Comparison of ENCODE assay signal across 8 cellular contexts in the genomic region with DNA sequence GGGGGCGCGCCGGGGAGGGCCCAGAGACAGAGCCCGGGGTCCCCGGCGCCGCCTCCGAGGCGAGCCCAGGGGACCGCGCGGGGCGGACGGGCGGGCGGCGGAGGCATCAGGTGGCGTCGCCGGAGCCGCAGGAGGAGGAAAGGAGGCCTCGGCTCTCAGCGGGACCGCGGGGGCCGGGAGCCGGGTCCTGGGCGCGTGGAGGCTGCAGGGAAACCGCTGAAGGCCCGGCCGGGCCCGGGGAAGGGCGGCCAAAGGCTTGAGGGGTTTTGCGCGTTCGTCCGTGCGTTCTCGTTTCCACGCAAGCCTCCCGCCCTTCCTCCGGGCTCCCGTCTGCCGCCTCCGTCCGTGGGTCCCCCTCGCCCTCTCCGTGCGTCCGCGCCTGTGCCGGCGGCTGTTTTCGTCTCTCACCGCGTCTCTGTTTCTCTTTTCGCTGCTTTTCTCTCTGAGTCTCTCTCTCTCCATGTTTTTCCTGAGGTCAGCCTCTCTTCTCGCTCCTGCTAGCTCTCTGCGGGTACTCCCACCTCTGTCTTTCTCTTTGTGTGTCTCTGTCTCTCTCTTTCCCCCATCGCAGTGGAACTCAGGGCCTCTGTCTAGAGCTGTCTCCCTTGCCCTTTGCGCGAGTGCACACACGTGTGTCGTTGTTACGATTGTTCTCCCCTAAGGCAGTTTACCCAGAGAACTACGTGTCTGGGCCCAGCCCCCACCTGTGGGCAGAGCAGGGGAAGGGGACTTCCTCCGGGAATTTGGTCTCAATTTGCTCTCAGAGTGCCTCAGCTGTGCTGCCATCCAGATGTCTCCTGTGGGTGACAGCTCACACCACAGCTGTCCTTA. TPM values are rescaled to one million over a fixed set of nuclear protein-coding genes. Genes with fewer than 3 reads are reported as not detected.
DNase-seq lines count a peak whose midpoint lies in the region; ATAC-seq, FAIRE-seq and TF ChIP-seq lines count a peak whose summit lies in the region.

No MANE protein-coding gene starts in this region.

- no peak overlapping the region for H2BK120ac ChIP-seq in mesendoderm (ENCODE audit: low read depth, low read length)

- H3K4me1 ChIP-seq in mesendoderm (ENCODE audit: control insufficient read depth, low read depth, low read length) (no peaks in the 10 kb centered on the region), transverse colon (peaks cover 0 to 25% (median 17%) of the 10 kb centered on the region in 4 donors)

- H4K8ac ChIP-seq in mesendoderm (ENCODE audit: low read depth, low read length) = no peak overlapping the region

- H3K36me3 ChIP-seq in mesendoderm (ENCODE audit: control insufficient read depth, insufficient read depth, low read length) (no peaks in the 10 kb centered on the region), transverse colon (no peaks in the 10 kb centered on the region)

- H3K79me1 ChIP-seq in mesendoderm (ENCODE audit: low read length) = no peaks in the 10 kb centered on the region

- DNase-seq in activated CD4-positive, alpha-beta T cell treated with anti-CD3 and anti-CD28 coated beads for 4 hours = peak; percentile 58 to 59
- DNase-seq in activated CD4-positive, alpha-beta T cell treated with anti-CD3 and anti-CD28 coated beads, Interleukin-2, amount 50 U/mL, for 1 hour = no peak
- peak; percentile 62 for DNase-seq in activated naive CD4-positive, alpha-beta T cell treated with anti-CD3 and anti-CD28 coated beads, Interleukin-2, amount 50 U/mL, for 16 hours
- DNase-seq in mesendoderm = peak; percentile 23
- DNase-seq in transverse colon = no peak
- DNase-seq in frontal cortex (ENCODE audit: low spot score in 2 of 2) = no peak

- no peak overlapping the region for H2AK5ac ChIP-seq in mesendoderm (ENCODE audit: low read length)

- no peak overlapping the region for H3K4ac ChIP-seq in mesendoderm (ENCODE audit: low read depth, low read length)

- H3K79me2 ChIP-seq in mesendoderm (ENCODE audit: control insufficient read depth, insufficient read depth, low read length) = no peaks in the 10 kb centered on the region

- H2BK15ac ChIP-seq in mesendoderm (replicated peaks; ENCODE audit: low read depth) = no peak overlapping the region

- peak overlapping the region; percentile 65 for H3K4me2 ChIP-seq in mesendoderm (ENCODE audit: low read length)

- H3K56ac ChIP-seq in mesendoderm (ENCODE audit: low read length) = peak overlapping the region; percentile 44

- H3K18ac ChIP-seq in mesendoderm (ENCODE audit: low read length) = no peak overlapping the region

- intact Hi-C loops in transverse colon (cut with DNase I; ENCODE audit: low total_unique reads) = no loop called here

- H3K23ac ChIP-seq in mesendoderm (ENCODE audit: low read length) = no peak overlapping the region

- no peak for ATAC-seq in HG03196 (IDR thresholded peaks at IDR 0.05; ENCODE audit: unreplicated experiment)
- no peak for ATAC-seq in HG02571 (IDR thresholded peaks at IDR 0.05; ENCODE audit: unreplicated experiment)

- no CpG with 5 or more reads among the region's 68 CpGs for WGBS in mesendoderm (ENCODE audit: extremely low coverage, insufficient coverage, low lambda C conversion rate)
- WGBS in transverse colon (ENCODE audit: low coverage in 1 of 2), 2 donors = 4% methylated on average over 56 of the region's 68 CpGs; no CpG with 5 or more reads in 1 of the 2 donors

- no peak for TF ChIP-seq EP300 in transverse colon (IDR thresholded peaks at IDR 0.05; ENCODE audit: low read depth)

- no peak overlapping the region for H2BK5ac ChIP-seq in mesendoderm (ENCODE audit: low read length)

- no peak for TF ChIP-seq POLR2A in transverse colon (IDR thresholded peaks at IDR 0.05)

- no peak overlapping the region for H3K27ac ChIP-seq in mesendoderm (ENCODE audit: low read depth, low read length)
- H3K27ac ChIP-seq in transverse colon = peak overlapping the region in 2 of 4 donors; percentile 61 to 73

- TF ChIP-seq CTCF in transverse colon (IDR thresholded peaks at IDR 0.05) = no peak

- H3K27me3 ChIP-seq in mesendoderm (ENCODE audit: insufficient read depth, low read length, poor library complexity) = peaks cover 29% of the 10 kb centered on the region
- H3K27me3 ChIP-seq in transverse colon = peaks cover 78% of the 10 kb centered on the region

- no peaks in the 10 kb centered on the region for H3K9me3 ChIP-seq in transverse colon

- FAIRE-seq in frontal cortex (lab: Jason Lieb, UNC) = no peak

- no peak overlapping the region for H4K5ac ChIP-seq in mesendoderm (ENCODE audit: low read length)

- H3K4me3 ChIP-seq in mesendoderm (ENCODE audit: low read length) = no peak overlapping the region
- H3K4me3 ChIP-seq in transverse colon = peak overlapping the region in 3 of 4 donors; percentile 24 to 58 (median 34)

- in situ Hi-C loops in transverse colon (cut with MboI; ENCODE audit: low pct_ligation_motif_present in 1 of 4, low pct_unique_long_range_greater_than_20kb in 1 of 4, low sequenced_read_pairs in 3 of 4) = no loop called here

- peak overlapping the region; percentile 32 for H3K9ac ChIP-seq in mesendoderm (ENCODE audit: low read length)

RNA-seq across cellular contexts. Expression of a gene that starts 2.1 kb away (rescaled TPM):
- 0.91 TPM for polyA plus RNA-seq in mesendoderm (2013, experiment 1 of 2)
- polyA plus RNA-seq in mesendoderm (2013, experiment 2 of 2) = 1.1 TPM
- total RNA-seq in transverse colon (10 to 100 TPM in 1 of 4 donors, 1 to 10 TPM in 2, under 1 TPM in 1; 0.40 to 18.4 (median 4.3) TPM), frontal cortex (not detected)

Comparison
In these comparisons a context has a peak if more than half of its experiments do, and no peak if none do; other contexts are left out.
1. DNase-seq: peak in activated CD4-positive, alpha-beta T cell treated with anti-CD3 and anti-CD28 coated beads for 4 hours (2 of 2), activated naive CD4-positive, alpha-beta T cell treated with anti-CD3 and anti-CD28 coated beads, Interleukin-2, amount 50 U/mL, for 16 hours (single experiment) and mesendoderm (single experiment); none in activated CD4-positive, alpha-beta T cell treated with anti-CD3 and anti-CD28 coated beads, Interleukin-2, amount 50 U/mL, for 1 hour (single experiment), transverse colon (single experiment) and frontal cortex (0 of 2).